ENCODE assay signal across 16 cellular contexts in genomic region chr4:140793291-140793690, GRCh38. TPM values are rescaled to one million over a fixed set of nuclear protein-coding genes. Genes with fewer than 3 reads are reported as not detected.
DNase-seq lines count a peak whose midpoint lies in the region; ATAC-seq and TF ChIP-seq lines count a peak whose summit lies in the region.
"Had no signal": no experiment of that assay in that cellular context is flagged by ENCODE, and none has a peak within 500 bp of the region (broad histone marks: within the 10 kb centered on the region; RNA-seq: fewer than 3 reads in every experiment).

No MANE protein-coding gene starts in this region.

- no peak overlapping the region for H3K56ac ChIP-seq in mesendoderm (ENCODE audit: low read length)

- peaks cover 10% of the 10 kb centered on the region for H3K36me3 Mint-ChIP-seq in WTC11

- no peaks in the 10 kb centered on the region for H3K79me1 ChIP-seq in mesendoderm (ENCODE audit: low read length)

- peaks cover 16% of the 10 kb centered on the region for H3K9me3 Mint-ChIP-seq in WTC11

- no peak overlapping the region for H2BK15ac ChIP-seq in mesendoderm (replicated peaks; ENCODE audit: low read depth)

- no peak overlapping the region for H2BK120ac ChIP-seq in mesendoderm (ENCODE audit: low read depth, low read length)

- H3K79me2 ChIP-seq in mesendoderm (ENCODE audit: control insufficient read depth, insufficient read depth, low read length): no peaks in the 10 kb centered on the region

- CTCF ChIA-PET in WTC11 (lab: Charles Lee): no interaction called here

- H3K36me3 ChIP-seq in mesendoderm (ENCODE audit: control insufficient read depth, insufficient read depth, low read length): no peaks in the 10 kb centered on the region
- H3K36me3 ChIP-seq: BE2C had no signal

- DNase-seq in D341Med (ENCODE audit: low spot score) (peak; percentile 37), NCI-H2171 (lab: John Stamatoyannopoulos, UW) (peak; percentile 29), WTC11 (ENCODE audit: low spot score) (no peak), mesendoderm (no peak), iPS-NIHi7 (ENCODE audit: extremely low spot score) (no peak), NCI-H146 (lab: John Stamatoyannopoulos, UW) (no peak)
- DNase-seq: BE2C, Karpas-422, MV-4-11, NCI-H1105 treated with DMSO at 0.1 percent for 48 hours, NCI-H187, NCI-H510A had no signal

- no peak for TF ChIP-seq CTCF in WTC11 (IDR thresholded peaks at IDR 0.05)

- H3K27ac ChIP-seq in mesendoderm (ENCODE audit: low read depth, low read length): no peak overlapping the region
- H3K27ac ChIP-seq: A549 had no signal

- no peak overlapping the region for H3K9ac ChIP-seq in mesendoderm (ENCODE audit: low read length)

- peak overlapping the region; percentile 9 for H2AK5ac ChIP-seq in mesendoderm (ENCODE audit: low read length)

- no peak overlapping the region for H4K8ac ChIP-seq in mesendoderm (ENCODE audit: low read depth, low read length)

- H3K4me2 ChIP-seq in mesendoderm (ENCODE audit: low read length): no peak overlapping the region
- H3K4me2 ChIP-seq: A549 had no signal

- H3K18ac ChIP-seq in mesendoderm (ENCODE audit: low read length): no peak overlapping the region

- H2BK5ac ChIP-seq in mesendoderm (ENCODE audit: low read length): no peak overlapping the region

- no peak overlapping the region for H3K4me3 ChIP-seq in mesendoderm (ENCODE audit: low read length)
- H3K4me3 ChIP-seq: A549 had no signal

- no peak overlapping the region for H4K5ac ChIP-seq in mesendoderm (ENCODE audit: low read length)

- H3K4me3 Mint-ChIP-seq in WTC11: no peak overlapping the region

- POLR2A ChIA-PET in WTC11 (lab: Charles Lee): interaction anchor here (0.6 kb wide), 1 partner anchor 33 kb away, joined by 5 read pairs; no protein-coding TSS in a partner anchor

- no peak overlapping the region for H3K23ac ChIP-seq in mesendoderm (ENCODE audit: low read length)

- ATAC-seq in WTC11 (peak; percentile 41; the same call in 1 of the 2 replicates), HG03097 (IDR thresholded peaks at IDR 0.05; ENCODE audit: low FRiP score, unreplicated experiment) (no peak), GM19455 (IDR thresholded peaks at IDR 0.05; ENCODE audit: unreplicated experiment) (no peak)
- ATAC-seq: A549, Right ventricle myocardium inferior had no signal

- peaks cover 3% of the 10 kb centered on the region for H3K4me1 ChIP-seq in mesendoderm (ENCODE audit: control insufficient read depth, low read depth, low read length)
- H3K4me1 ChIP-seq: A549, BE2C had no signal

- H3K4ac ChIP-seq in mesendoderm (ENCODE audit: low read depth, low read length): no peak overlapping the region

- H3K27me3 ChIP-seq in mesendoderm (ENCODE audit: insufficient read depth, low read length, poor library complexity): no peaks in the 10 kb centered on the region
- H3K27me3 ChIP-seq: BE2C had no signal

- no peak overlapping the region for H3K27ac Mint-ChIP-seq in WTC11

- no CpG with 5 or more reads among the region's 2 CpGs for WGBS in mesendoderm (ENCODE audit: extremely low coverage, insufficient coverage, low lambda C conversion rate)

- no peaks in the 10 kb centered on the region; the same call in none of the 2 replicates for H3K27me3 Mint-ChIP-seq in WTC11 (ENCODE audit: low read depth)

- H3K4me1 Mint-ChIP-seq in WTC11: peaks cover 6% of the 10 kb centered on the region

TF ChIP-seq in WTC11, 78 proteins besides CTCF, POLR2A, EP300 and RAD21:
- TF ChIP-seq, protein P1, sequence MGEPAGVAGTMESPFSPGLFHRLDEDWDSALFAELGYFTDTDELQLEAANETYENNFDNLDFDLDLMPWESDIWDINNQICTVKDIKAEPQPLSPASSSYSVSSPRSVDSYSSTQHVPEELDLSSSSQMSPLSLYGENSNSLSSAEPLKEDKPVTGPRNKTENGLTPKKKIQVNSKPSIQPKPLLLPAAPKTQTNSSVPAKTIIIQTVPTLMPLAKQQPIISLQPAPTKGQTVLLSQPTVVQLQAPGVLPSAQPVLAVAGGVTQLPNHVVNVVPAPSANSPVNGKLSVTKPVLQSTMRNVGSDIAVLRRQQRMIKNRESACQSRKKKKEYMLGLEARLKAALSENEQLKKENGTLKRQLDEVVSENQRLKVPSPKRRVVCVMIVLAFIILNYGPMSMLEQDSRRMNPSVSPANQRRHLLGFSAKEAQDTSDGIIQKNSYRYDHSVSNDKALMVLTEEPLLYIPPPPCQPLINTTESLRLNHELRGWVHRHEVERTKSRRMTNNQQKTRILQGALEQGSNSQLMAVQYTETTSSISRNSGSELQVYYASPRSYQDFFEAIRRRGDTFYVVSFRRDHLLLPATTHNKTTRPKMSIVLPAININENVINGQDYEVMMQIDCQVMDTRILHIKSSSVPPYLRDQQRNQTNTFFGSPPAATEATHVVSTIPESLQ (CRISPR knock-in tag; IDR thresholded peaks at IDR 0.05): no peak
- no peak for TF ChIP-seq RELA (CRISPR knock-in tag; IDR thresholded peaks at IDR 0.05; ENCODE audit: borderline replicate concordance)
- TF ChIP-seq, protein P2, sequence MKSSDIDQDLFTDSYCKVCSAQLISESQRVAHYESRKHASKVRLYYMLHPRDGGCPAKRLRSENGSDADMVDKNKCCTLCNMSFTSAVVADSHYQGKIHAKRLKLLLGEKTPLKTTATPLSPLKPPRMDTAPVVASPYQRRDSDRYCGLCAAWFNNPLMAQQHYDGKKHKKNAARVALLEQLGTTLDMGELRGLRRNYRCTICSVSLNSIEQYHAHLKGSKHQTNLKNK (CRISPR knock-in tag; IDR thresholded peaks at IDR 0.05): no peak
- TF ChIP-seq, protein P3, sequence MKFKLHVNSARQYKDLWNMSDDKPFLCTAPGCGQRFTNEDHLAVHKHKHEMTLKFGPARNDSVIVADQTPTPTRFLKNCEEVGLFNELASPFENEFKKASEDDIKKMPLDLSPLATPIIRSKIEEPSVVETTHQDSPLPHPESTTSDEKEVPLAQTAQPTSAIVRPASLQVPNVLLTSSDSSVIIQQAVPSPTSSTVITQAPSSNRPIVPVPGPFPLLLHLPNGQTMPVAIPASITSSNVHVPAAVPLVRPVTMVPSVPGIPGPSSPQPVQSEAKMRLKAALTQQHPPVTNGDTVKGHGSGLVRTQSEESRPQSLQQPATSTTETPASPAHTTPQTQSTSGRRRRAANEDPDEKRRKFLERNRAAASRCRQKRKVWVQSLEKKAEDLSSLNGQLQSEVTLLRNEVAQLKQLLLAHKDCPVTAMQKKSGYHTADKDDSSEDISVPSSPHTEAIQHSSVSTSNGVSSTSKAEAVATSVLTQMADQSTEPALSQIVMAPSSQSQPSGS (CRISPR knock-in tag; IDR thresholded peaks at IDR 0.05; ENCODE audit: borderline replicate concordance, low read depth): no peak
- no peak for TF ChIP-seq PRRX2 (CRISPR knock-in tag; IDR thresholded peaks at IDR 0.05)
- no peak for TF ChIP-seq ZNF281 (CRISPR knock-in tag; IDR thresholded peaks at IDR 0.05)
- no peak for TF ChIP-seq USF1 (CRISPR knock-in tag; IDR thresholded peaks at IDR 0.05)

RNA-seq across cellular contexts. Expression of gene TBC1D9, which starts 37.1 kb away (rescaled TPM):
- total RNA-seq in WTC11 (2021): 0.57 to 0.73 TPM (median 0.70 TPM) in 3 replicates
- 9.4 TPM for polyA plus RNA-seq in mesendoderm (2013, experiment 1 of 2)
- polyA plus RNA-seq in mesendoderm (2013, experiment 2 of 2): 8.4 TPM

Comparison
In these comparisons a context has a peak if more than half of its experiments do, and no peak if none do; other contexts are left out.
1. DNase-seq: peak in D341Med (single experiment) and NCI-H2171 (single experiment); none in WTC11 (single experiment), mesendoderm (single experiment), iPS-NIHi7 (single experiment) and NCI-H146 (single experiment).